ENCODE assay signal across 8 cellular contexts in the genomic region with DNA sequence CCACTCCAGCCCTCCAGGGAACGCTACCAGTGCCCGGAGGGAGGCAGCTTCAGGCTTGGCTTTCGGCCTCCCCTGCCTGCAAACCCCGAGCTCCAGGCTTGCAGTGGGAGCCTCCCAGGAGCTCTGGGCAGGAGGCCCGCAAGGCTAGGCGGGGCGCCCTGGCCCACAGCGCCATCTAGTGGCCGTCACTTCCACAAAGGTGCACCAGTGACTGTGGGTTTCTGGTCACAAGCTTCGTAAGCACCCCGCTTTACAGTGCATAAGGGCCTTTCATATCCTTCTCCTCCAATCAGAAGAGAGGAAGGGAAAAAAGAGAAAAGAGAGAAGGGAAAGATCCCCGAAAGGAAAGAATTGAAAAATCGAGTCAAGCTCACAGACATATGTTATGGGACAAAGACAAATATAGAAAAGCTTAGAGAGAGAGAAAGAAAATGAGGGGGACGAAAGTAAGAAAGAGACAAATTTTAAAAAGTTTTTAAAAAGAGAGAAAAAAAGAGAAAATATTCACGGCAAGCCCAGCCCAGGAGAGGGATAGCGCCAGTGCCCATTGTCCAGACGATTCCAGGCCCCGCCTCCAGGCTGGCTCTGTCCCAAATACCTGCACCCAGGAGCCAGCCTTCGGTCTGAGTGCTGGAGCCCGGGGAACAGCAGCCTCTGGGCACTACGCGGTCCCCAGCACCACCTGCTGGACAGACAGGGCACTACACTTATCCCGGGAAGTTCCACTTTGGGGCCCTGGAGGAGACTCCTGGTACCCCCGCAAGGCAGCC.
DNase-seq lines count a peak whose midpoint lies in the region; ATAC-seq, FAIRE-seq and TF ChIP-seq lines count a peak whose summit lies in the region.

No MANE protein-coding gene starts in this region.

- POLR2A ChIA-PET in CD4-positive, alpha-beta memory T cell (lab: Charles Lee; ENCODE audit: partially characterized antibody): interaction anchor here (0.6 to 1.3 kb wide), 2 partner anchors 894 to 896 kb away, joined by 3 to 5 read pairs; no protein-coding TSS in a partner anchor
- POLR2A ChIA-PET in HEK293 (lab: Yijun Ruan, JAX): interaction anchor here (1.0 kb wide), 2 partner anchors 325 to 956 kb away, joined by 3 to 7 read pairs; no protein-coding TSS in a partner anchor
- POLR2A ChIA-PET in WTC11 (lab: Charles Lee): interaction anchor here (0.5 to 1.1 kb wide), 3 partner anchors 281 to 833 kb away, joined by 3 to 4 read pairs (median 4); no protein-coding TSS in a partner anchor

- peaks cover 7 to 18% (median 12%) of the 10 kb centered on the region in 4 donors for H3K4me1 Mint-ChIP-seq in CD4-positive, alpha-beta memory T cell
- H3K4me1 Mint-ChIP-seq in WTC11: peaks cover 8% of the 10 kb centered on the region; the same call in 1 of the 2 replicates

- FAIRE-seq in bronchial epithelial cell (lab: Jason Lieb, UNC): no peak

- DNase-seq in CD4-positive, alpha-beta memory T cell: peak; percentile 60 to 67 (median 66)
- DNase-seq in NCI-H2196 (lab: John Stamatoyannopoulos, UW; ENCODE audit: unreplicated experiment): peak; percentile 95
- DNase-seq in WTC11 (ENCODE audit: low spot score): peak; percentile 97
- peak; percentile 66 for DNase-seq in bronchial epithelial cell (ENCODE audit: low read depth)
- peak; percentile 97 for DNase-seq in iPS-NIHi7 (ENCODE audit: extremely low spot score)
- DNase-seq in smooth muscle cell (lab: John Stamatoyannopoulos, UW; ENCODE audit: unreplicated experiment): peak; percentile 79

- H3F3A ChIP-seq in smooth muscle cell (ENCODE audit: low read depth): no peaks in the 10 kb centered on the region

- no peak overlapping the region for H3K27ac ChIP-seq in CD4-positive, alpha-beta memory T cell (ENCODE audit: low read depth, low read length)
- H3K27ac ChIP-seq in HEK293 (ENCODE audit: extremely low read depth, low read depth, low read length) (no peak overlapping the region), smooth muscle cell (ENCODE audit: low read depth) (no peak overlapping the region)

- H3K4me3 ChIP-seq in CD4-positive, alpha-beta memory T cell (ENCODE audit: low read length in 2 of 2): no peak overlapping the region
- peak overlapping the region; percentile 31 for H3K4me3 ChIP-seq in HEK293 (ENCODE audit: low read depth, low read length)
- H3K4me3 ChIP-seq in bronchial epithelial cell (ENCODE audit: low read depth, low read length): no peak overlapping the region
- peak overlapping the region; percentile 55 for H3K4me3 ChIP-seq in smooth muscle cell

- no peaks in the 10 kb centered on the region for H4K20me1 ChIP-seq in smooth muscle cell (ENCODE audit: low read depth)

- H3K36me3 ChIP-seq in CD4-positive, alpha-beta memory T cell (ENCODE audit: insufficient read depth, low read length): peaks cover 15% of the 10 kb centered on the region
- no peaks in the 10 kb centered on the region for H3K36me3 ChIP-seq in HEK293 (ENCODE audit: control insufficient read depth in 2 of 2, insufficient read depth in 1 of 2, low read length in 2 of 2)
- H3K36me3 ChIP-seq in bronchial epithelial cell (ENCODE audit: control insufficient read depth, insufficient read depth, low read length): no peaks in the 10 kb centered on the region
- no peaks in the 10 kb centered on the region for H3K36me3 ChIP-seq in smooth muscle cell (ENCODE audit: low read depth)

- intact Hi-C loops in CD4-positive, alpha-beta memory T cell (cut with micrococcal nuclease): loop anchor here (1.0 kb wide), 3 partner anchors 895 to 957 kb away; no protein-coding TSS in a partner anchor

- H3K9ac ChIP-seq in smooth muscle cell (ENCODE audit: low read depth): no peak overlapping the region

- peaks cover 13% of the 10 kb centered on the region for H3K4me1 ChIP-seq in CD4-positive, alpha-beta memory T cell (ENCODE audit: insufficient read depth, low read length)
- H3K4me1 ChIP-seq in HEK293 (ENCODE audit: control insufficient read depth, insufficient read depth, low read length) (no peaks in the 10 kb centered on the region), smooth muscle cell (ENCODE audit: low read depth) (no peaks in the 10 kb centered on the region)

- no peaks in the 10 kb centered on the region for H3K27me3 Mint-ChIP-seq in CD4-positive, alpha-beta memory T cell
- H3K27me3 Mint-ChIP-seq in WTC11 (ENCODE audit: low read depth): no peaks in the 10 kb centered on the region; the same call in 1 of the 2 replicates

- peak overlapping the region in 6 of 7 donors; percentile 27 to 89 (median 78) for H3K27ac Mint-ChIP-seq in CD4-positive, alpha-beta memory T cell
- peak overlapping the region; percentile 50 for H3K27ac Mint-ChIP-seq in WTC11

- TF ChIP-seq CTCF in HEK293 (tag by site-specific recombination; IDR thresholded peaks at IDR 0.05) (peak; percentile 89), WTC11 (IDR thresholded peaks at IDR 0.05) (peak; percentile 84), bronchial epithelial cell (IDR thresholded peaks at IDR 0.05; ENCODE audit: insufficient read depth, low read length, severe bottlenecking) (peak; percentile 98), smooth muscle cell (IDR thresholded peaks at IDR 0.05; ENCODE audit: borderline replicate concordance, insufficient read depth, poor library complexity, severe bottlenecking) (peak; percentile 97)

- H3K79me2 ChIP-seq in smooth muscle cell (ENCODE audit: low read depth): no peaks in the 10 kb centered on the region

- CTCF ChIA-PET in CD4-positive, alpha-beta memory T cell (lab: Charles Lee; ENCODE audit: partially characterized antibody): interaction anchor here (0.7 to 7.2 kb wide), 26 partner anchors 9 to 1424 kb away, joined by 3 to 78 read pairs (median 3); no protein-coding TSS in a partner anchor
- CTCF ChIA-PET in HEK293 (lab: Yijun Ruan, JAX): interaction anchor here (0.6 to 3.1 kb wide), 151 partner anchors 9 to 1806 kb away, joined by 3 to 50 read pairs (median 4); a partner anchor contains a TSS
- CTCF ChIA-PET in WTC11 (lab: Charles Lee): interaction anchor here (0.6 to 3.2 kb wide), 138 partner anchors 9 to 1237 kb away, joined by 3 to 34 read pairs (median 6); a partner anchor contains a TSS

- WGBS in smooth muscle cell (ENCODE audit: low lambda C conversion rate): 5% methylated on average over 24 of the region's 24 CpGs

- peaks cover 0 to 1% (median 0%) of the 10 kb centered on the region in 8 donors for H3K9me3 Mint-ChIP-seq in CD4-positive, alpha-beta memory T cell
- no peaks in the 10 kb centered on the region for H3K9me3 Mint-ChIP-seq in WTC11

- ATAC-seq in WTC11: peak; percentile 90
- ATAC-seq in GM19397 (IDR thresholded peaks at IDR 0.05; ENCODE audit: unreplicated experiment): no peak

- peaks cover 10 to 23% of the 10 kb centered on the region in 2 donors for H3K36me3 Mint-ChIP-seq in CD4-positive, alpha-beta memory T cell
- H3K36me3 Mint-ChIP-seq in WTC11: no peaks in the 10 kb centered on the region

- H3K4me2 ChIP-seq in smooth muscle cell: peak overlapping the region; percentile 92

- peak overlapping the region in 7 of 8 donors; percentile 25 to 81 (median 73) for H3K4me3 Mint-ChIP-seq in CD4-positive, alpha-beta memory T cell
- peak overlapping the region; percentile 73 for H3K4me3 Mint-ChIP-seq in WTC11

- H3K9me3 ChIP-seq in CD4-positive, alpha-beta memory T cell (ENCODE audit: control insufficient read depth in 1 of 2, low read length in 2 of 2): no peaks in the 10 kb centered on the region
- no peaks in the 10 kb centered on the region for H3K9me3 ChIP-seq in HEK293 (ENCODE audit: control insufficient read depth, insufficient read depth, low read depth, low read length)
- no peaks in the 10 kb centered on the region for H3K9me3 ChIP-seq in smooth muscle cell (replicated peaks; ENCODE audit: low read depth)

- peak overlapping the region; percentile 50 for H2AFZ ChIP-seq in smooth muscle cell (ENCODE audit: low read depth)

- no peaks in the 10 kb centered on the region for H3K27me3 ChIP-seq in CD4-positive, alpha-beta memory T cell (ENCODE audit: insufficient read depth, low read length)
- H3K27me3 ChIP-seq in bronchial epithelial cell (ENCODE audit: control insufficient read depth, insufficient read depth, low read length) (no peaks in the 10 kb centered on the region), smooth muscle cell (ENCODE audit: low read depth) (no peaks in the 10 kb centered on the region)

TF ChIP-seq in HEK293, 187 proteins besides CTCF, POLR2A, EP300 and RAD21 (continues in another document):
- no peak for TF ChIP-seq KLF9 (tag by site-specific recombination; IDR thresholded peaks at IDR 0.05; ENCODE audit: low read depth)
- no peak for TF ChIP-seq ZFP41 (tag by site-specific recombination; IDR thresholded peaks at IDR 0.05; ENCODE audit: borderline replicate concordance)
- TF ChIP-seq ZNF311 (tag by site-specific recombination; IDR thresholded peaks at IDR 0.05; ENCODE audit: borderline replicate concordance): no peak

TF ChIP-seq in WTC11, 78 proteins besides CTCF, POLR2A, EP300 and RAD21 (continues in another document):
- no peak for TF ChIP-seq SP1 (CRISPR knock-in tag; conservative IDR thresholded peaks at IDR 0.05)
- TF ChIP-seq, protein P1, sequence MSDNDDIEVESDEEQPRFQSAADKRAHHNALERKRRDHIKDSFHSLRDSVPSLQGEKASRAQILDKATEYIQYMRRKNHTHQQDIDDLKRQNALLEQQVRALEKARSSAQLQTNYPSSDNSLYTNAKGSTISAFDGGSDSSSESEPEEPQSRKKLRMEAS (CRISPR knock-in tag; IDR thresholded peaks at IDR 0.05): 0 out of 2 replicates have a peak, but pooled peaks have one; percentile 40

Comparison
In these comparisons a context has a peak if more than half of its experiments do, and no peak if none do; other contexts are left out.
1. H3K4me3 ChIP-seq: peak in HEK293 (single experiment) and smooth muscle cell (single experiment); none in CD4-positive, alpha-beta memory T cell (0 of 2) and bronchial epithelial cell (single experiment).
2. Peak in every context shown above with its lines, with median percentiles within 50 percentile points of each other: DNase-seq and CTCF ChIP-seq.